In the genomic region with DNA sequence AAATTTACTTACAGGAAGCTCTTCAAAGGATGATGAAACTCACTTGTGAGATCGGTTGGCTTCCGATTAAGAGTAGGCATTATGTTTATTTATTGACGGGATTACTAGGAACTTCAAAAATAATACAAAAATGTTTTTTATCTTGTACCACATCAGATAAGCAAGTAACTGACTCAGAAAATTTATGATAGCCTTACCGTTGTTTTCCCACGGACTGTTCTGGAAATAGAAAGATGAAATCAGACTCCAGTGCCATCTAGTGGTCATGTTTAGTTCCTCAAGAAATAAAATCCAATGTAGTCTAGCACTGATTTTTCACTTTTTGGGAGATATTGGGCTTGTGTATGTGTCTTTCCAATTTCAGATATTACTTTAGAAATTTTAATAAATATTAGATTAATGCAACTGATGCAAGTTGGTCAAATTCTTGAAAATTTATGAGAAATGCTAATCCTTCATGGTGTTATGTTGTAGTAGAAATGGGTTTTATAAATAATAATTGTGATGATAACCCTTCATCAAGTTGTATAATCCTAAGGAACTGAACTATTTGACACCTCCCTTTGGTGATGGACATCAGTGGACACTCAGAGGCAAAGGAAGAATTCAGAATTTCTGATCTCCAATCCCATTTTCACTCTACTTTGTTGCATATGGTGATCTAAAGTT, we compare ENCODE assay signal across 1 cellular context.
TF ChIP-seq lines count a peak whose summit lies in the region.

No MANE protein-coding gene starts in this region.

TF ChIP-seq in K562, 482 proteins besides CTCF, POLR2A, EP300 and RAD21 (continued from another document):
- TF ChIP-seq, protein P1, sequence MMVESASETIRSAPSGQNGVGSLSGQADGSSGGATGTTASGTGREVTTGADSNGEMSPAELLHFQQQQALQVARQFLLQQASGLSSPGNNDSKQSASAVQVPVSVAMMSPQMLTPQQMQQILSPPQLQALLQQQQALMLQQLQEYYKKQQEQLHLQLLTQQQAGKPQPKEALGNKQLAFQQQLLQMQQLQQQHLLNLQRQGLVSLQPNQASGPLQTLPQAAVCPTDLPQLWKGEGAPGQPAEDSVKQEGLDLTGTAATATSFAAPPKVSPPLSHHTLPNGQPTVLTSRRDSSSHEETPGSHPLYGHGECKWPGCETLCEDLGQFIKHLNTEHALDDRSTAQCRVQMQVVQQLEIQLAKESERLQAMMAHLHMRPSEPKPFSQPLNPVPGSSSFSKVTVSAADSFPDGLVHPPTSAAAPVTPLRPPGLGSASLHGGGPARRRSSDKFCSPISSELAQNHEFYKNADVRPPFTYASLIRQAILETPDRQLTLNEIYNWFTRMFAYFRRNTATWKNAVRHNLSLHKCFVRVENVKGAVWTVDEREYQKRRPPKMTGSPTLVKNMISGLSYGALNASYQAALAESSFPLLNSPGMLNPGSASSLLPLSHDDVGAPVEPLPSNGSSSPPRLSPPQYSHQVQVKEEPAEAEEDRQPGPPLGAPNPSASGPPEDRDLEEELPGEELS (CRISPR knock-in tag; IDR thresholded peaks at IDR 0.05; ENCODE audit: borderline replicate concordance), result no peak
